Comparison of ENCODE assay signal across 1 cellular context in genomic region chr3:52446631-52447511, GRCh38.
TF ChIP-seq lines count a peak whose summit lies in the region.

No MANE protein-coding gene starts in this region.

TF ChIP-seq in GM12878, 131 proteins besides CTCF, POLR2A, EP300 and RAD21 (continued from another document):
- TF ChIP-seq HSF1 (IDR thresholded peaks at IDR 0.05; ENCODE audit: low read depth, low read length) = no peak
- no peak for TF ChIP-seq ZBED1 (IDR thresholded peaks at IDR 0.05; ENCODE audit: borderline replicate concordance)
- no peak for TF ChIP-seq FOXM1 (IDR thresholded peaks at IDR 0.05; ENCODE audit: low read depth, low read length)
- no peak for TF ChIP-seq PRDM15 (CRISPR knock-in tag; IDR thresholded peaks at IDR 0.05)
- no peak for TF ChIP-seq ELK1 (IDR thresholded peaks at IDR 0.05; ENCODE audit: low read depth, low read length)
- TF ChIP-seq USF1 (IDR thresholded peaks at IDR 0.05; ENCODE audit: borderline replicate concordance, extremely low read length, insufficient read depth, low read depth, low read length) = no peak
- TF ChIP-seq PAX8 (IDR thresholded peaks at IDR 0.05) = no peak
- TF ChIP-seq GABPA (IDR thresholded peaks at IDR 0.05; ENCODE audit: low read depth) = no peak
- TF ChIP-seq RB1 (IDR thresholded peaks at IDR 0.05; ENCODE audit: borderline replicate concordance) = 0 out of 2 replicates have a peak, but pooled peaks have one; percentile 26
- TF ChIP-seq KAT2A (conservative IDR thresholded peaks at IDR 0.05; ENCODE audit: control insufficient read depth, low read depth, low read length) = no peak
- TF ChIP-seq YY1 (IDR thresholded peaks at IDR 0.05; ENCODE audit: low read depth, low read length) = peak; percentile 68
- no peak for TF ChIP-seq MEF2A (IDR thresholded peaks at IDR 0.05; ENCODE audit: insufficient read depth, low read depth, low read length)
- 0 out of 2 replicates have a peak, but pooled peaks have one; percentile 27 for TF ChIP-seq RUNX3 (IDR thresholded peaks at IDR 0.05; ENCODE audit: low read length)
- no peak for TF ChIP-seq SP1 (IDR thresholded peaks at IDR 0.05; ENCODE audit: low read depth, low read length)
- TF ChIP-seq TCF12 (IDR thresholded peaks at IDR 0.05; ENCODE audit: low read depth, low read length) = no peak
- TF ChIP-seq SREBF1 (IDR thresholded peaks at IDR 0.05; ENCODE audit: low read length) = no peak
